In genomic region chr12:51885294-51886020, GRCh38 we compare ENCODE assay signal across 1 cellular context.
TF ChIP-seq lines count a peak whose summit lies in the region.
"Not testable (repeated sequence)": the region's sequence is repeated elsewhere in the genome, so short reads cannot be mapped to it uniquely, and the experiment has no call there.

No MANE protein-coding gene starts in this region.

TF ChIP-seq in HepG2, 621 proteins besides CTCF, POLR2A, EP300 and RAD21:
- TF ChIP-seq RAD51 (IDR thresholded peaks at IDR 0.05; ENCODE audit: borderline replicate concordance) (peak; percentile 67; the same call in 1 of the 2 replicates), USF2 (IDR thresholded peaks at IDR 0.05; ENCODE audit: low read depth, low read length) (peak; percentile 51; the same call in 1 of the 2 replicates)
- not testable (repeated sequence) for TF ChIP-seq USF2 (CRISPR knock-in tag; IDR thresholded peaks at IDR 0.05; ENCODE audit: borderline replicate concordance)
